In the genomic region with DNA sequence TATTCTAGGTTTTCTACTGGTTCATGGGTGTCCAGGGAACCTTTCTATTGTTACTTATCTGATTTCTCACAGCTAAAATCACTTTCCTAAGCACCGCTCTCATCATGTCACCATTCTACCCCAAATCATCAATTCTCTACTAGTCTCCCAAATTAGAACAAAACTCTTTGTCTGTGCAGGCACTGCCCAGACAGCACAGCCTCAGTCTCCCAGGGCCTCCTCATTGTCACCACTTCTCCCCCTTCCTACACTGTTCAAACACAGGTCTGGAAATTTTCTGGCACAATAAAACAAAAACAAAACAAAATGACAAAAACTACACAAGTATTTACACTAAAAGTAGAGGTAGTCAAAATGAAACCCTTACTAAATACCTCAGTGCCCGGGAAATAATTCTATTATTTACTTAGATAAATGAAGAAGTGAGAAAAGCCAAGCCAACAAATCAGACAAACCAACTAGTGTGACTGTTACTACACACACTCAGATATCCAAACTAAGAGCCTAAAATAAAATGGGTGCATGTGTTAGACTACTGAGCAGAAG, we compare ENCODE assay signal across 12 cellular contexts.
A peak's percentile ranks its signal among the peaks of the same experiment; 100 is the strongest.
DNase-seq lines count a peak whose midpoint lies in the region; ATAC-seq and TF ChIP-seq lines count a peak whose summit lies in the region.
"Had no signal": no experiment of that assay in that cellular context is flagged by ENCODE, and none has a peak within 500 bp of the region (broad histone marks: within the 10 kb centered on the region; RNA-seq: fewer than 3 reads in every experiment).

No MANE protein-coding gene starts in this region.

- peaks cover 18% of the 10 kb centered on the region for H3K4me1 Mint-ChIP-seq in neural progenitor cell
- H3K4me1 Mint-ChIP-seq: central memory CD8-positive, alpha-beta T cell had no signal

- no peaks in the 10 kb centered on the region for H4K20me1 ChIP-seq in neural progenitor cell (ENCODE audit: low read depth)

- H3K79me2 ChIP-seq in neural progenitor cell (ENCODE audit: low read depth) = no peaks in the 10 kb centered on the region

- no peak overlapping the region for H3K4me3 ChIP-seq in neural progenitor cell
- H3K4me3 ChIP-seq in tibial nerve = no peak overlapping the region
- H3K4me3 ChIP-seq: psoas muscle had no signal

- H3K27ac Mint-ChIP-seq in neural progenitor cell = peak overlapping the region; percentile 55
- H3K27ac Mint-ChIP-seq: activated naive CD4-positive, alpha-beta T cell treated with anti-CD3 and anti-CD28 coated beads, Interleukin-2, amount 50 U/mL, for 72 hours had no signal

- H3K36me3 ChIP-seq in neural progenitor cell (no peaks in the 10 kb centered on the region), tibial nerve (no peaks in the 10 kb centered on the region)

- H3K4me3 Mint-ChIP-seq in neural progenitor cell = no peak overlapping the region
- H3K4me3 Mint-ChIP-seq: central memory CD8-positive, alpha-beta T cell had no signal

- peaks cover 2% of the 10 kb centered on the region for H3K27me3 Mint-ChIP-seq in neural progenitor cell (ENCODE audit: insufficient read depth, low read depth)
- H3K27me3 Mint-ChIP-seq: central memory CD8-positive, alpha-beta T cell had no signal

- TF ChIP-seq POLR2A in tibial nerve (IDR thresholded peaks at IDR 0.05) = no peak

- H2AFZ ChIP-seq in neural progenitor cell (replicated peaks) = no peak overlapping the region

- 71 to 73% methylated on average over 2 of the region's 2 CpGs for WGBS in tibial nerve, 2 donors

- H3F3A ChIP-seq in neural progenitor cell (ENCODE audit: low read depth) = peaks cover 6% of the 10 kb centered on the region

- TF ChIP-seq EP300 in tibial nerve (IDR thresholded peaks at IDR 0.05) = no peak

- H3K9me3 Mint-ChIP-seq in neural progenitor cell = no peaks in the 10 kb centered on the region
- H3K9me3 Mint-ChIP-seq: activated naive CD4-positive, alpha-beta T cell treated with anti-CD3 and anti-CD28 coated beads, Interleukin-2, amount 50 U/mL, for 72 hours; central memory CD8-positive, alpha-beta T cell had no signal

- H3K27ac ChIP-seq in neural progenitor cell = no peak overlapping the region
- no peak overlapping the region for H3K27ac ChIP-seq in tibial nerve
- H3K27ac ChIP-seq: psoas muscle had no signal

- H3K4me2 ChIP-seq in neural progenitor cell = no peak overlapping the region

- no peak for TF ChIP-seq CTCF in neural progenitor cell (IDR thresholded peaks at IDR 0.05)
- TF ChIP-seq CTCF in tibial nerve (IDR thresholded peaks at IDR 0.05) = no peak

- peaks cover 9% of the 10 kb centered on the region for H3K4me1 ChIP-seq in neural progenitor cell
- H3K4me1 ChIP-seq in tibial nerve = no peaks in the 10 kb centered on the region
- H3K4me1 ChIP-seq: psoas muscle had no signal

- no peak for DNase-seq in neural progenitor cell (ENCODE audit: low spot score)
- DNase-seq in tibial nerve (ENCODE audit: low spot score in 2 of 2) = no peak
- no peak for DNase-seq in AG20443 (ENCODE audit: low spot score)
- no peak for DNase-seq in activated T-cell treated with anti-CD3 and anti-CD28 coated beads for 4 hours
- no peak for DNase-seq in NCI-H2227 treated with DMSO at 0.1 percent for 48 hours (lab: John Stamatoyannopoulos, UW)
- DNase-seq: glutamatergic neuron, psoas muscle had no signal

- ATAC-seq in GM18499 (IDR thresholded peaks at IDR 0.05; ENCODE audit: insufficient read depth, unreplicated experiment) = peak; percentile 51
- ATAC-seq in GM21526 (IDR thresholded peaks at IDR 0.05; ENCODE audit: low FRiP score, unreplicated experiment) = peak; percentile 53
- ATAC-seq in HG03442 (IDR thresholded peaks at IDR 0.05; ENCODE audit: unreplicated experiment) = peak; percentile 60
- ATAC-seq: activated naive CD4-positive, alpha-beta T cell treated with anti-CD3 and anti-CD28 coated beads, Interleukin-2, amount 50 U/mL, for 72 hours; psoas muscle had no signal

- peaks cover 3% of the 10 kb centered on the region for H3K36me3 Mint-ChIP-seq in neural progenitor cell
- H3K36me3 Mint-ChIP-seq: activated naive CD4-positive, alpha-beta T cell treated with anti-CD3 and anti-CD28 coated beads, Interleukin-2, amount 50 U/mL, for 72 hours had no signal

- H3K9ac ChIP-seq in neural progenitor cell = no peak overlapping the region

- H3K9me3 ChIP-seq in neural progenitor cell (ENCODE audit: low read depth) = no peaks in the 10 kb centered on the region
- H3K9me3 ChIP-seq in tibial nerve = no peaks in the 10 kb centered on the region
- H3K9me3 ChIP-seq: psoas muscle had no signal

- H3K27me3 ChIP-seq in neural progenitor cell (no peaks in the 10 kb centered on the region), tibial nerve (no peaks in the 10 kb centered on the region)
